Comparison of ENCODE assay signal across 9 cellular contexts in genomic region chr20:53654932-53655674, GRCh38.
A peak's percentile ranks its signal among the peaks of the same experiment; 100 is the strongest.
DNase-seq lines count a peak whose midpoint lies in the region; ATAC-seq and TF ChIP-seq lines count a peak whose summit lies in the region.
"Had no signal": no experiment of that assay in that cellular context is flagged by ENCODE, and none has a peak within 500 bp of the region (broad histone marks: within the 10 kb centered on the region; RNA-seq: fewer than 3 reads in every experiment).

No MANE protein-coding gene starts in this region.

- peaks cover 53% of the 10 kb centered on the region for H3K4me1 ChIP-seq in adipocyte (ENCODE audit: control insufficient read depth, insufficient read depth, low read length)
- peaks cover 51% of the 10 kb centered on the region for H3K4me1 ChIP-seq in vagina

- peak overlapping the region; percentile 15 for H3K4me3 Mint-ChIP-seq in activated naive CD4-positive, alpha-beta T cell treated with anti-CD3 and anti-CD28 coated beads, Interleukin-2, amount 10 ng/mL, durations not matched to agents 7 days and 5 days
- peak overlapping the region; percentile 76 for H3K4me3 Mint-ChIP-seq in memory B cell

- H3K27ac ChIP-seq in vagina = peak overlapping the region; percentile 34

- H3K36me3 ChIP-seq in adipocyte (ENCODE audit: control insufficient read depth, insufficient read depth, low read length, severe bottlenecking) (no peaks in the 10 kb centered on the region), vagina (no peaks in the 10 kb centered on the region)

- TF ChIP-seq CTCF in vagina (IDR thresholded peaks at IDR 0.05) = no peak

- peak overlapping the region; percentile 56 for H3K9ac ChIP-seq in adipocyte (ENCODE audit: low read length)

- peak overlapping the region; percentile 41 for H3K4me3 ChIP-seq in adipocyte (ENCODE audit: low read length)
- H3K4me3 ChIP-seq in vagina = no peak overlapping the region

- no peak overlapping the region for H3K27ac Mint-ChIP-seq in activated naive CD4-positive, alpha-beta T cell treated with anti-CD3 and anti-CD28 coated beads, Interleukin-2, amount 10 ng/mL, durations not matched to agents 7 days and 5 days
- peak overlapping the region in 1 of 2 donors; percentile 58 for H3K27ac Mint-ChIP-seq in activated naive CD4-positive, alpha-beta T cell treated with anti-CD3 and anti-CD28 coated beads, Interleukin-2, amount 50 U/mL, for 72 hours
- peak overlapping the region; percentile 84 for H3K27ac Mint-ChIP-seq in memory B cell

- CTCF ChIA-PET in activated naive CD4-positive, alpha-beta T cell treated with anti-CD3 and anti-CD28 coated beads, Interleukin-2, amount 10 ng/mL, durations not matched to agents 7 days and 5 days (lab: Charles Lee) = interaction anchor here (1.0 to 1.9 kb wide), 3 partner anchors 15 to 284 kb away, joined by 3 to 4 read pairs (median 3); no protein-coding TSS in a partner anchor

- no peak for ATAC-seq in activated naive CD4-positive, alpha-beta T cell treated with anti-CD3 and anti-CD28 coated beads, Interleukin-2, amount 50 U/mL, for 72 hours
- ATAC-seq in memory B cell (ENCODE audit: low read depth) (peak; percentile 70), GM19395 (IDR thresholded peaks at IDR 0.05; ENCODE audit: unreplicated experiment) (no peak), GM18909 (IDR thresholded peaks at IDR 0.05; ENCODE audit: poor library complexity, unreplicated experiment) (no peak), GM21447 (IDR thresholded peaks at IDR 0.05; ENCODE audit: unreplicated experiment) (no peak)

- H3K36me3 Mint-ChIP-seq in activated naive CD4-positive, alpha-beta T cell treated with anti-CD3 and anti-CD28 coated beads, Interleukin-2, amount 10 ng/mL, durations not matched to agents 7 days and 5 days = peaks cover 2% of the 10 kb centered on the region
- H3K36me3 Mint-ChIP-seq in activated naive CD4-positive, alpha-beta T cell treated with anti-CD3 and anti-CD28 coated beads, Interleukin-2, amount 50 U/mL, for 72 hours = peaks cover 0 to 2% of the 10 kb centered on the region in 2 donors
- no peaks in the 10 kb centered on the region for H3K36me3 Mint-ChIP-seq in memory B cell

- no peaks in the 10 kb centered on the region for H3K9me3 Mint-ChIP-seq in activated naive CD4-positive, alpha-beta T cell treated with anti-CD3 and anti-CD28 coated beads, Interleukin-2, amount 10 ng/mL, durations not matched to agents 7 days and 5 days
- H3K9me3 Mint-ChIP-seq in activated naive CD4-positive, alpha-beta T cell treated with anti-CD3 and anti-CD28 coated beads, Interleukin-2, amount 50 U/mL, for 72 hours = no peaks in the 10 kb centered on the region
- no peaks in the 10 kb centered on the region for H3K9me3 Mint-ChIP-seq in memory B cell

- intact Hi-C loops in vagina (cut with DNase I) = no loop called here

- H3K9me3 ChIP-seq in adipocyte (ENCODE audit: control insufficient read depth, low read length) (no peaks in the 10 kb centered on the region), vagina (no peaks in the 10 kb centered on the region)

- no peak for DNase-seq in activated naive CD4-positive, alpha-beta T cell treated with anti-CD3 and anti-CD28 coated beads, Interleukin-2, amount 10 ng/mL, durations not matched to agents 7 days and 5 days
- no peak for DNase-seq in activated naive CD4-positive, alpha-beta T cell treated with anti-CD3 and anti-CD28 coated beads, Interleukin-2, amount 50 U/mL, for 72 hours (ENCODE audit: low spot score in 2 of 2)
- no peak for DNase-seq in adipocyte (ENCODE audit: low read depth)
- peak in 1 of 2 donors; percentile 31 for DNase-seq in memory B cell (ENCODE audit: low spot score in 2 of 2)
- no peak for DNase-seq in vagina (ENCODE audit: extremely low spot score in 2 of 2)
- DNase-seq: activated naive CD4-positive, alpha-beta T cell treated with anti-CD3 and anti-CD28 coated beads, Interleukin-2, amount 50 U/mL, for 16 hours had no signal

- H3K27me3 ChIP-seq in adipocyte (replicated peaks; ENCODE audit: control insufficient read depth, insufficient read depth, low read length) (no peaks in the 10 kb centered on the region), vagina (no peaks in the 10 kb centered on the region)

- TF ChIP-seq POLR2A in vagina (IDR thresholded peaks at IDR 0.05) = no peak

- H3K27me3 Mint-ChIP-seq in activated naive CD4-positive, alpha-beta T cell treated with anti-CD3 and anti-CD28 coated beads, Interleukin-2, amount 10 ng/mL, durations not matched to agents 7 days and 5 days = no peaks in the 10 kb centered on the region
- no peaks in the 10 kb centered on the region for H3K27me3 Mint-ChIP-seq in memory B cell

- H3K4me1 Mint-ChIP-seq in activated naive CD4-positive, alpha-beta T cell treated with anti-CD3 and anti-CD28 coated beads, Interleukin-2, amount 10 ng/mL, durations not matched to agents 7 days and 5 days = peaks cover 72% of the 10 kb centered on the region
- peaks cover 40% of the 10 kb centered on the region for H3K4me1 Mint-ChIP-seq in memory B cell
